In the genomic region with DNA sequence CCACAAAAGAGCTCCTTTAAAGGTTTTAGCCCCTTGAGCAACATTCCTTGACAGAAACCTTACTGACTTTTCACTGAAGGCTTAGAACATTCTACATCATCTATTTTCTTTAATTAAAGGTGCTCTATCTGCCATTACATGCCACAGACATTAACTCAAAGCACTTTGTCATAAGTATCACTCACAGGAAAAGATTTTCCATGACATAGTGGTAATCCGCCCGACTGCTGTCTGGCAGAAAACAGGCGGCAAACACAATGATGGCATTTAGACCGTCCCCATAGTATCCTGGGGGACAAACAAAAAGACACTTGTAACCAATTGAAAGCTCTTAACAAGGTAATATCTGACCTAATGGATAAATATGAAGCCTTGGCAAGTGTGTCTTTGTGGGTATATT, we compare ENCODE assay signal across 16 cellular contexts.
"Had no signal": no experiment of that assay in that cellular context is flagged by ENCODE, and none has a peak within 500 bp of the region (broad histone marks: within the 10 kb centered on the region; RNA-seq: fewer than 3 reads in every experiment).

No MANE protein-coding gene starts in this region.

- H3K27me3 Mint-ChIP-seq: activated T-cell treated with anti-CD3 and anti-CD28 coated beads, Interleukin-2, amount 50 U/mL, for 24 hours had no signal

- FAIRE-seq: endometrium had no signal

- H3K27me3 ChIP-seq: esophagus muscularis mucosa, ovary, uterus had no signal

- H3K4me1 ChIP-seq: uterus had no signal

- H3K27ac Mint-ChIP-seq: activated CD8-positive, alpha-beta memory T cell treated with anti-CD3 and anti-CD28 coated beads, Interleukin-2, amount 10 ng/mL, durations not matched to agents 7 days and 5 days; activated naive CD4-positive, alpha-beta T cell treated with anti-CD3 and anti-CD28 coated beads, Interleukin-2, amount 50 U/mL, for 72 hours; activated T-cell treated with anti-CD3 and anti-CD28 coated beads, Interleukin-2, amount 50 U/mL, for 24 hours; immature natural killer cell; nephron had no signal

- H3K4me1 Mint-ChIP-seq: nephron had no signal

- H3K9me3 Mint-ChIP-seq: activated naive CD4-positive, alpha-beta T cell treated with anti-CD3 and anti-CD28 coated beads, Interleukin-2, amount 50 U/mL, for 72 hours; activated T-cell treated with anti-CD3 and anti-CD28 coated beads, Interleukin-2, amount 50 U/mL, for 24 hours; immature natural killer cell; nephron had no signal

- H3K4me3 Mint-ChIP-seq: activated CD8-positive, alpha-beta memory T cell treated with anti-CD3 and anti-CD28 coated beads, Interleukin-2, amount 10 ng/mL, durations not matched to agents 7 days and 5 days; activated T-cell treated with anti-CD3 and anti-CD28 coated beads, Interleukin-2, amount 50 U/mL, for 24 hours; nephron had no signal

- H3K4me3 ChIP-seq: esophagus muscularis mucosa, ovary, uterus had no signal

- H3K36me3 ChIP-seq: ovary, uterus had no signal

- H3K9me3 ChIP-seq: esophagus muscularis mucosa, ovary, uterus had no signal

- H3K36me3 Mint-ChIP-seq: activated naive CD4-positive, alpha-beta T cell treated with anti-CD3 and anti-CD28 coated beads, Interleukin-2, amount 50 U/mL, for 72 hours had no signal

- H3K27ac ChIP-seq: esophagus muscularis mucosa, ovary, uterus had no signal

- DNase-seq: activated CD4-positive, alpha-beta T cell treated with anti-CD3 and anti-CD28 coated beads for 1 hour; activated CD4-positive, alpha-beta T cell treated with anti-CD3 and anti-CD28 coated beads, Interleukin-2, amount 50 U/mL, for 48 hours; activated CD8-positive, alpha-beta memory T cell treated with anti-CD3 and anti-CD28 coated beads, Interleukin-2, amount 10 ng/mL, durations not matched to agents 7 days and 5 days; activated effector memory CD4-positive, alpha-beta T cell treated with anti-CD3 and anti-CD28 coated beads, Interleukin-2, amount 50 U/mL, for 16 hours; activated T-cell treated with anti-CD3 and anti-CD28 coated beads, Interleukin-2, amount 50 U/mL, for 24 hours; amygdala; immature natural killer cell; left colon; ovary; stimulated activated CD4-positive, alpha-beta T cell treated with anti-CD3 and anti-CD28 coated beads, Interleukin-15, amount 100 ng/mL, for 24 hours; T-helper 9 cell; uterus had no signal
